1 cellular context compared by ENCODE assay signal in the genomic region with DNA sequence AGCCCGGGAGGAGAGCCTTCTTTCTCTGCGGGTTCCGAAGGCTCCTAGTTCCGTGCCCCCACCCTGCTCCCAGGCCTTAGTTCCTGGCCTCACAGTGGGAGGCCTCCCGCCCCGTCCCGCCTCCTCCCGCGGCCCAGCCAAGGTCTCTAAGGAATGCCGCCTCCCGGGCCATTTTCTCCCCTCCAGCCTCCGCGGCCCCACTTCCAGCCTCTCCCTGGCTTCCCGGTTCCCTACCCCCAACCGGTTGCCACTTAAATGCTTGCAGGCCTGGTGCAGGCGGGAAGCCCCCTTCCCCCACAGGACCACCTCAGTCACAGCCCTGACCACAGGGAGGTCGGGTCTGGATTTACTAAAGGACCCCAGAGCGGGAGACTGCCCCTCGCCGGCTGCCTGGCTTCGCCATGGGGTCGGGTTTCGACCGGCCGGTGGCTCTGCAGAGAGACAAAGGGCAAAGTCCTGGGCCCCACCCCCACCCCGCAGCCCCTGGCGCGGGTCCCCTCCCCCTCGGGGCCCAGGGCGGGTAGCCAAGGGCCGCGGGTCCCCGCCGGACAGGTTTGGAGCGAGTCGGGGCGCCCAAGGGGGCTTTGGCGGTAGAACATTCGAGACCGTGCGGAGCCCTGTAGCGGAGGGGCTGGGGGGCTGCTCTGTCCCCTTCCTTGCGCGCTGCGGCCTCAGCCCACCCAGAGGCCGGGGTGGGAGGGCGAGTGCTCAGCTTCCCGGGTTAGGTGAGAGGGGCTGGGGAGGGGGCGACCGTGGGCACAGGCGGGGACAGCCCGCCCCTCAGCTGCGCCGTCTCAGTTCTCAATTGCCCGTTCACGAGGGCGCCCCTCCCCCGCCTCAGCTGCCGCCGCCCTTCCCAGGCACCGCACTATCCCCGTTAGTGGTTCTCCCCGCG.
A peak's percentile ranks its signal among the peaks of the same experiment; 100 is the strongest.
TF ChIP-seq lines count a peak whose summit lies in the region.

No MANE protein-coding gene starts in this region.

TF ChIP-seq in HepG2, 621 proteins besides CTCF, POLR2A, EP300 and RAD21 (continued from another document and continues in another):
- peak; percentile 75 for TF ChIP-seq PHF21A (CRISPR knock-in tag; IDR thresholded peaks at IDR 0.05)
- TF ChIP-seq BORCS8-MEF2B (CRISPR knock-in tag; IDR thresholded peaks at IDR 0.05), result peak; percentile 47; the same call in 1 of the 2 replicates
- TF ChIP-seq SOX6 (IDR thresholded peaks at IDR 0.05), result no peak
- peak; percentile 43 for TF ChIP-seq SOX6 (CRISPR knock-in tag; IDR thresholded peaks at IDR 0.05)
- TF ChIP-seq SNAI1 (CRISPR knock-in tag; IDR thresholded peaks at IDR 0.05; ENCODE audit: borderline replicate concordance), result 0 out of 2 replicates have a peak, but pooled peaks have one; percentile 67
- TF ChIP-seq, protein P1, sequence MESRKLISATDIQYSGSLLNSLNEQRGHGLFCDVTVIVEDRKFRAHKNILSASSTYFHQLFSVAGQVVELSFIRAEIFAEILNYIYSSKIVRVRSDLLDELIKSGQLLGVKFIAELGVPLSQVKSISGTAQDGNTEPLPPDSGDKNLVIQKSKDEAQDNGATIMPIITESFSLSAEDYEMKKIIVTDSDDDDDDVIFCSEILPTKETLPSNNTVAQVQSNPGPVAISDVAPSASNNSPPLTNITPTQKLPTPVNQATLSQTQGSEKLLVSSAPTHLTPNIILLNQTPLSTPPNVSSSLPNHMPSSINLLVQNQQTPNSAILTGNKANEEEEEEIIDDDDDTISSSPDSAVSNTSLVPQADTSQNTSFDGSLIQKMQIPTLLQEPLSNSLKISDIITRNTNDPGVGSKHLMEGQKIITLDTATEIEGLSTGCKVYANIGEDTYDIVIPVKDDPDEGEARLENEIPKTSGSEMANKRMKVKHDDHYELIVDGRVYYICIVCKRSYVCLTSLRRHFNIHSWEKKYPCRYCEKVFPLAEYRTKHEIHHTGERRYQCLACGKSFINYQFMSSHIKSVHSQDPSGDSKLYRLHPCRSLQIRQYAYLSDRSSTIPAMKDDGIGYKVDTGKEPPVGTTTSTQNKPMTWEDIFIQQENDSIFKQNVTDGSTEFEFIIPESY (CRISPR knock-in tag; IDR thresholded peaks at IDR 0.05), result peak; percentile 94
- TF ChIP-seq, protein P2, sequence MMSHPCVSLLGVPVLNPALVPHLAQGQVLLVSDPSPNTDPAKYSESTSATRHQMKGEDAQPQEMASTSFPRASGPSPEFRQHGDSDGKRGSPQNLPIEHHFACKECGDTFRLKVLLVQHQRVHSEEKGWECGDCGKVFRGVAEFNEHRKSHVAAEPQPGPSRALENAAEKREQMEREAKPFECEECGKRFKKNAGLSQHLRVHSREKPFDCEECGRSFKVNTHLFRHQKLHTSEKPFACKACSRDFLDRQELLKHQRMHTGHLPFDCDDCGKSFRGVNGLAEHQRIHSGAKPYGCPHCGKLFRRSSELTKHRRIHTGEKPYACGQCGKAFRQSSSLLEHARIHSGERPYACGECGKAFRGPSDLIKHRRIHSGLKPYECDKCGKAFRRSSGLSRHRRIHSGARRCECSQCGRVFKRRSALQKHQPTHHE (CRISPR knock-in tag; IDR thresholded peaks at IDR 0.05; ENCODE audit: borderline replicate concordance), result peak; percentile 77; the same call in 1 of the 2 replicates
- 0 out of 2 replicates have a peak, but pooled peaks have one; percentile 67 for TF ChIP-seq ZNF556 (CRISPR knock-in tag; IDR thresholded peaks at IDR 0.05; ENCODE audit: borderline replicate concordance)
- 0 out of 2 replicates have a peak, but pooled peaks have one; percentile 5 for TF ChIP-seq ZBTB7A (CRISPR knock-in tag; IDR thresholded peaks at IDR 0.05)
- no peak for TF ChIP-seq HMG20A (CRISPR knock-in tag; IDR thresholded peaks at IDR 0.05; ENCODE audit: borderline replicate concordance)
- peak; percentile 14; the same call in 1 of the 2 replicates for TF ChIP-seq ZNF777 (CRISPR knock-in tag; IDR thresholded peaks at IDR 0.05)
- no peak for TF ChIP-seq EHMT2 (IDR thresholded peaks at IDR 0.05; ENCODE audit: borderline replicate concordance, low read depth, low read length)
- TF ChIP-seq CBFB (CRISPR knock-in tag; IDR thresholded peaks at IDR 0.05), result 0 out of 2 replicates have a peak, but pooled peaks have one; percentile 6
- TF ChIP-seq ZNF746 (CRISPR knock-in tag; IDR thresholded peaks at IDR 0.05), result 0 out of 2 replicates have a peak, but pooled peaks have one; percentile 20
- peak; percentile 21; the same call in 1 of the 2 replicates for TF ChIP-seq PHF20 (CRISPR knock-in tag; IDR thresholded peaks at IDR 0.05)
- no peak; the same call in 1 of the 2 replicates for TF ChIP-seq KLF6 (CRISPR knock-in tag; IDR thresholded peaks at IDR 0.05)
- peak; percentile 97 for TF ChIP-seq AGO2 (optimal IDR thresholded peaks at IDR 0.05; ENCODE audit: low read depth, low read length)
- TF ChIP-seq, protein P3, sequence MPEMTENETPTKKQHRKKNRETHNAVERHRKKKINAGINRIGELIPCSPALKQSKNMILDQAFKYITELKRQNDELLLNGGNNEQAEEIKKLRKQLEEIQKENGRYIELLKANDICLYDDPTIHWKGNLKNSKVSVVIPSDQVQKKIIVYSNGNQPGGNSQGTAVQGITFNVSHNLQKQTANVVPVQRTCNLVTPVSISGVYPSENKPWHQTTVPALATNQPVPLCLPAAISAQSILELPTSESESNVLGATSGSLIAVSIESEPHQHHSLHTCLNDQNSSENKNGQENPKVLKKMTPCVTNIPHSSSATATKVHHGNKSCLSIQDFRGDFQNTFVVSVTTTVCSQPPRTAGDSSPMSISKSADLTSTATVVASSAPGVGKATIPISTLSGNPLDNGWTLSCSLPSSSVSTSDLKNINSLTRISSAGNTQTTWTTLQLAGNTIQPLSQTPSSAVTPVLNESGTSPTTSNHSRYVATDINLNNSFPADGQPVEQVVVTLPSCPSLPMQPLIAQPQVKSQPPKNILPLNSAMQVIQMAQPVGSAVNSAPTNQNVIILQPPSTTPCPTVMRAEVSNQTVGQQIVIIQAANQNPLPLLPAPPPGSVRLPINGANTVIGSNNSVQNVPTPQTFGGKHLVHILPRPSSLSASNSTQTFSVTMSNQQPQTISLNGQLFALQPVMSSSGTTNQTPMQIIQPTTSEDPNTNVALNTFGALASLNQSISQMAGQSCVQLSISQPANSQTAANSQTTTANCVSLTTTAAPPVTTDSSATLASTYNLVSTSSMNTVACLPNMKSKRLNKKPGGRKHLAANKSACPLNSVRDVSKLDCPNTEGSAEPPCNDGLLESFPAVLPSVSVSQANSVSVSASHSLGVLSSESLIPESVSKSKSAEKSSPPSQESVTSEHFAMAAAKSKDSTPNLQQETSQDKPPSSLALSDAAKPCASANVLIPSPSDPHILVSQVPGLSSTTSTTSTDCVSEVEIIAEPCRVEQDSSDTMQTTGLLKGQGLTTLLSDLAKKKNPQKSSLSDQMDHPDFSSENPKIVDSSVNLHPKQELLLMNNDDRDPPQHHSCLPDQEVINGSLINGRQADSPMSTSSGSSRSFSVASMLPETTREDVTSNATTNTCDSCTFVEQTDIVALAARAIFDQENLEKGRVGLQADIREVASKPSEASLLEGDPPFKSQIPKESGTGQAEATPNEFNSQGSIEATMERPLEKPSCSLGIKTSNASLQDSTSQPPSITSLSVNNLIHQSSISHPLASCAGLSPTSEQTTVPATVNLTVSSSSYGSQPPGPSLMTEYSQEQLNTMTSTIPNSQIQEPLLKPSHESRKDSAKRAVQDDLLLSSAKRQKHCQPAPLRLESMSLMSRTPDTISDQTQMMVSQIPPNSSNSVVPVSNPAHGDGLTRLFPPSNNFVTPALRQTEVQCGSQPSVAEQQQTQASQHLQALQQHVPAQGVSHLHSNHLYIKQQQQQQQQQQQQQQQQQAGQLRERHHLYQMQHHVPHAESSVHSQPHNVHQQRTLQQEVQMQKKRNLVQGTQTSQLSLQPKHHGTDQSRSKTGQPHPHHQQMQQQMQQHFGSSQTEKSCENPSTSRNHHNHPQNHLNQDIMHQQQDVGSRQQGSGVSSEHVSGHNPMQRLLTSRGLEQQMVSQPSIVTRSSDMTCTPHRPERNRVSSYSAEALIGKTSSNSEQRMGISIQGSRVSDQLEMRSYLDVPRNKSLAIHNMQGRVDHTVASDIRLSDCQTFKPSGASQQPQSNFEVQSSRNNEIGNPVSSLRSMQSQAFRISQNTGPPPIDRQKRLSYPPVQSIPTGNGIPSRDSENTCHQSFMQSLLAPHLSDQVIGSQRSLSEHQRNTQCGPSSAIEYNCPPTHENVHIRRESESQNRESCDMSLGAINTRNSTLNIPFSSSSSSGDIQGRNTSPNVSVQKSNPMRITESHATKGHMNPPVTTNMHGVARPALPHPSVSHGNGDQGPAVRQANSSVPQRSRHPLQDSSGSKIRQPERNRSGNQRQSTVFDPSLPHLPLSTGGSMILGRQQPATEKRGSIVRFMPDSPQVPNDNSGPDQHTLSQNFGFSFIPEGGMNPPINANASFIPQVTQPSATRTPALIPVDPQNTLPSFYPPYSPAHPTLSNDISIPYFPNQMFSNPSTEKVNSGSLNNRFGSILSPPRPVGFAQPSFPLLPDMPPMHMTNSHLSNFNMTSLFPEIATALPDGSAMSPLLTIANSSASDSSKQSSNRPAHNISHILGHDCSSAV (CRISPR knock-in tag; IDR thresholded peaks at IDR 0.05; ENCODE audit: borderline replicate concordance), result no peak
- 0 out of 2 replicates have a peak, but pooled peaks have one; percentile 47 for TF ChIP-seq ZNF776 (CRISPR knock-in tag; IDR thresholded peaks at IDR 0.05)
- TF ChIP-seq ZNF558 (CRISPR knock-in tag; IDR thresholded peaks at IDR 0.05; ENCODE audit: borderline replicate concordance), result peak; percentile 50; the same call in 1 of the 2 replicates
- TF ChIP-seq, protein P4, sequence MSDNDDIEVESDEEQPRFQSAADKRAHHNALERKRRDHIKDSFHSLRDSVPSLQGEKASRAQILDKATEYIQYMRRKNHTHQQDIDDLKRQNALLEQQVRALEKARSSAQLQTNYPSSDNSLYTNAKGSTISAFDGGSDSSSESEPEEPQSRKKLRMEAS (IDR thresholded peaks at IDR 0.05), result peak; percentile 28; the same call in 1 of the 2 replicates
- TF ChIP-seq IKZF4 (CRISPR knock-in tag; IDR thresholded peaks at IDR 0.05; ENCODE audit: borderline replicate concordance, low read depth, not compliant biosample characterization), result no peak
- no peak for TF ChIP-seq BRCA1 (CRISPR knock-in tag; IDR thresholded peaks at IDR 0.05)
- TF ChIP-seq, protein P5, sequence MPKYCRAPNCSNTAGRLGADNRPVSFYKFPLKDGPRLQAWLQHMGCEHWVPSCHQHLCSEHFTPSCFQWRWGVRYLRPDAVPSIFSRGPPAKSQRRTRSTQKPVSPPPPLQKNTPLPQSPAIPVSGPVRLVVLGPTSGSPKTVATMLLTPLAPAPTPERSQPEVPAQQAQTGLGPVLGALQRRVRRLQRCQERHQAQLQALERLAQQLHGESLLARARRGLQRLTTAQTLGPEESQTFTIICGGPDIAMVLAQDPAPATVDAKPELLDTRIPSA (CRISPR knock-in tag; IDR thresholded peaks at IDR 0.05; ENCODE audit: borderline replicate concordance), result 0 out of 2 replicates have a peak, but pooled peaks have one; percentile 26
- TF ChIP-seq ZMAT3 (CRISPR knock-in tag; conservative IDR thresholded peaks at IDR 0.05), result no peak
- no peak for TF ChIP-seq ZFP36L1 (CRISPR knock-in tag; IDR thresholded peaks at IDR 0.05)
- peak; percentile 78 for TF ChIP-seq MED8 (CRISPR knock-in tag; IDR thresholded peaks at IDR 0.05; ENCODE audit: insufficient replicate concordance)
- no peak; the same call in 1 of the 2 replicates for TF ChIP-seq ZMYM3 (CRISPR knock-in tag; IDR thresholded peaks at IDR 0.05)
- no peak for TF ChIP-seq ONECUT2 (CRISPR knock-in tag; IDR thresholded peaks at IDR 0.05)
- TF ChIP-seq, protein P6, sequence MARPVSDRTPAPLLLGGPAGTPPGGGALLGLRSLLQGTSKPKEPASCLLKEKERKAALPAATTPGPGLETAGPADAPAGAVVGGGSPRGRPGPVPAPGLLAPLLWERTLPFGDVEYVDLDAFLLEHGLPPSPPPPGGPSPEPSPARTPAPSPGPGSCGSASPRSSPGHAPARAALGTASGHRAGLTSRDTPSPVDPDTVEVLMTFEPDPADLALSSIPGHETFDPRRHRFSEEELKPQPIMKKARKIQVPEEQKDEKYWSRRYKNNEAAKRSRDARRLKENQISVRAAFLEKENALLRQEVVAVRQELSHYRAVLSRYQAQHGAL (CRISPR knock-in tag; IDR thresholded peaks at IDR 0.05; ENCODE audit: not compliant biosample characterization), result no peak
- no peak for TF ChIP-seq U2AF1 (optimal IDR thresholded peaks at IDR 0.05; ENCODE audit: low read depth, low read length)
- TF ChIP-seq, protein P7, sequence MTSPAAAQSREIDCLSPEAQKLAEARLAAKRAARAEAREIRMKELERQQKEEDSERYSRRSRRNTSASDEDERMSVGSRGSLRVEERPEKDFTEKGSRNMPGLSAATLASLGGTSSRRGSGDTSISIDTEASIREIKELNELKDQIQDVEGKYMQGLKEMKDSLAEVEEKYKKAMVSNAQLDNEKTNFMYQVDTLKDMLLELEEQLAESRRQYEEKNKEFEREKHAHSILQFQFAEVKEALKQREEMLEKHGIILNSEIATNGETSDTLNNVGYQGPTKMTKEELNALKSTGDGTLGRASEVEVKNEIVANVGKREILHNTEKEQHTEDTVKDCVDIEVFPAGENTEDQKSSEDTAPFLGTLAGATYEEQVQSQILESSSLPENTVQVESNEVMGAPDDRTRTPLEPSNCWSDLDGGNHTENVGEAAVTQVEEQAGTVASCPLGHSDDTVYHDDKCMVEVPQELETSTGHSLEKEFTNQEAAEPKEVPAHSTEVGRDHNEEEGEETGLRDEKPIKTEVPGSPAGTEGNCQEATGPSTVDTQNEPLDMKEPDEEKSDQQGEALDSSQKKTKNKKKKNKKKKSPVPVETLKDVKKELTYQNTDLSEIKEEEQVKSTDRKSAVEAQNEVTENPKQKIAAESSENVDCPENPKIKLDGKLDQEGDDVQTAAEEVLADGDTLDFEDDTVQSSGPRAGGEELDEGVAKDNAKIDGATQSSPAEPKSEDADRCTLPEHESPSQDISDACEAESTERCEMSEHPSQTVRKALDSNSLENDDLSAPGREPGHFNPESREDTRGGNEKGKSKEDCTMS (CRISPR knock-in tag; conservative IDR thresholded peaks at IDR 0.05), result no peak
- TF ChIP-seq, protein P8, sequence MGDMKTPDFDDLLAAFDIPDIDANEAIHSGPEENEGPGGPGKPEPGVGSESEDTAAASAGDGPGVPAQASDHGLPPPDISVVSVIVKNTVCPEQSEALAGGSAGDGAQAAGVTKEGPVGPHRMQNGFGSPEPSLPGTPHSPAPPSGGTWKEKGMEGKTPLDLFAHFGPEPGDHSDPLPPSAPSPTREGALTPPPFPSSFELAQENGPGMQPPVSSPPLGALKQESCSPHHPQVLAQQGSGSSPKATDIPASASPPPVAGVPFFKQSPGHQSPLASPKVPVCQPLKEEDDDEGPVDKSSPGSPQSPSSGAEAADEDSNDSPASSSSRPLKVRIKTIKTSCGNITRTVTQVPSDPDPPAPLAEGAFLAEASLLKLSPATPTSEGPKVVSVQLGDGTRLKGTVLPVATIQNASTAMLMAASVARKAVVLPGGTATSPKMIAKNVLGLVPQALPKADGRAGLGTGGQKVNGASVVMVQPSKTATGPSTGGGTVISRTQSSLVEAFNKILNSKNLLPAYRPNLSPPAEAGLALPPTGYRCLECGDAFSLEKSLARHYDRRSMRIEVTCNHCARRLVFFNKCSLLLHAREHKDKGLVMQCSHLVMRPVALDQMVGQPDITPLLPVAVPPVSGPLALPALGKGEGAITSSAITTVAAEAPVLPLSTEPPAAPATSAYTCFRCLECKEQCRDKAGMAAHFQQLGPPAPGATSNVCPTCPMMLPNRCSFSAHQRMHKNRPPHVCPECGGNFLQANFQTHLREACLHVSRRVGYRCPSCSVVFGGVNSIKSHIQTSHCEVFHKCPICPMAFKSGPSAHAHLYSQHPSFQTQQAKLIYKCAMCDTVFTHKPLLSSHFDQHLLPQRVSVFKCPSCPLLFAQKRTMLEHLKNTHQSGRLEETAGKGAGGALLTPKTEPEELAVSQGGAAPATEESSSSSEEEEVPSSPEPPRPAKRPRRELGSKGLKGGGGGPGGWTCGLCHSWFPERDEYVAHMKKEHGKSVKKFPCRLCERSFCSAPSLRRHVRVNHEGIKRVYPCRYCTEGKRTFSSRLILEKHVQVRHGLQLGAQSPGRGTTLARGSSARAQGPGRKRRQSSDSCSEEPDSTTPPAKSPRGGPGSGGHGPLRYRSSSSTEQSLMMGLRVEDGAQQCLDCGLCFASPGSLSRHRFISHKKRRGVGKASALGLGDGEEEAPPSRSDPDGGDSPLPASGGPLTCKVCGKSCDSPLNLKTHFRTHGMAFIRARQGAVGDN (CRISPR knock-in tag; IDR thresholded peaks at IDR 0.05), result peak; percentile 83
- peak; percentile 74 for TF ChIP-seq SIX4 (CRISPR knock-in tag; IDR thresholded peaks at IDR 0.05)
